In genomic region chr1:23407036-23407630, GRCh38 we compare ENCODE assay signal across 16 cellular contexts. TPM values are rescaled to one million over a fixed set of nuclear protein-coding genes. Genes with fewer than 3 reads are reported as not detected.
DNase-seq lines count a peak whose midpoint lies in the region; ATAC-seq and TF ChIP-seq lines count a peak whose summit lies in the region.
"Had no signal": no experiment of that assay in that cellular context is flagged by ENCODE, and none has a peak within 500 bp of the region (broad histone marks: within the 10 kb centered on the region; RNA-seq: fewer than 3 reads in every experiment).

No MANE protein-coding gene starts in this region.

- H3K27ac ChIP-seq in adrenal gland (peak overlapping the region in 3 of 5 donors; percentile 26 to 48 (median 35)), gastrocnemius medialis (peak overlapping the region in 3 of 4 donors; percentile 21 to 31 (median 21))

- peaks cover 16 to 50% of the 10 kb centered on the region in 2 donors for H3K4me1 ChIP-seq in adrenal gland (replicated peaks in 1 of 2)
- peaks cover 10 to 35% of the 10 kb centered on the region in 2 donors for H3K4me1 ChIP-seq in gastrocnemius medialis

- H3K27me3 ChIP-seq in adrenal gland (no peaks in the 10 kb centered on the region), gastrocnemius medialis (no peaks in the 10 kb centered on the region)

- no peak for TF ChIP-seq POLR2A in adrenal gland (IDR thresholded peaks at IDR 0.05)
- no peak for TF ChIP-seq POLR2A in gastrocnemius medialis (IDR thresholded peaks at IDR 0.05)

- H3K4me3 ChIP-seq in adrenal gland: no peak overlapping the region
- no peak overlapping the region for H3K4me3 ChIP-seq in gastrocnemius medialis

- in situ Hi-C loops in gastrocnemius medialis (cut with MboI; ENCODE audit: low sequenced_read_pairs in 4 of 4): loop anchor here in 2 of 4 donors (10.0 kb wide), 2 partner anchors 62 to 72 kb away; partner anchors contain the start of gene HNRNPR (in 1 of the 2)

- peaks cover 0 to 6% of the 10 kb centered on the region in 2 donors for H3K36me3 ChIP-seq in adrenal gland (replicated peaks in 1 of 2)
- H3K36me3 ChIP-seq in gastrocnemius medialis: peaks cover 0 to 14% of the 10 kb centered on the region in 2 donors

- peak; percentile 18 to 63 for ATAC-seq in left cardiac atrium
- ATAC-seq in gastrocnemius medialis: no peak
- no peak for ATAC-seq in GM21723 (IDR thresholded peaks at IDR 0.05; ENCODE audit: unreplicated experiment)

- DNase-seq in M059J (ENCODE audit: low read depth): peak; percentile 23
- DNase-seq in adrenal gland: peak in 5 of 7 donors; percentile 57 to 65 (median 59)
- DNase-seq in left cardiac atrium: no peak
- no peak for DNase-seq in gastrocnemius medialis
- no peak for DNase-seq in GM20000 (ENCODE audit: low spot score)
- DNase-seq in hippocampal formation (lab: John Stamatoyannopoulos, UW): no peak
- DNase-seq in globus pallidus (ENCODE audit: low spot score): no peak
- DNase-seq: ACHN, C1 segment of cervical spinal cord, H9, Kasumi-1, NCI-H1105, NCI-H1694, NCI-H524, RPMI8226 had no signal

- H3K9me3 ChIP-seq in adrenal gland (replicated peaks in 1 of 3): no peaks in the 10 kb centered on the region
- no peaks in the 10 kb centered on the region for H3K9me3 ChIP-seq in gastrocnemius medialis

- TF ChIP-seq CTCF in adrenal gland (IDR thresholded peaks at IDR 0.05) (no peak), gastrocnemius medialis (IDR thresholded peaks at IDR 0.05 in 4 of 5, conservative IDR thresholded peaks at IDR 0.05 in 1 of 5) (no peak), GM20000 (IDR thresholded peaks at IDR 0.05; ENCODE audit: extremely low read depth, missing control alignments) (no peak)

- 70 to 79% (median 76%) methylated on average over 7 of the region's 7 CpGs for WGBS in adrenal gland, 4 donors

- intact Hi-C loops in adrenal gland (cut with DNase I) (loop anchor here in 1 of 2 donors (10.0 kb wide), 1 partner anchor 72 kb away; no protein-coding TSS in a partner anchor), left cardiac atrium (cut with DNase I) (loop anchor here (10.0 kb wide), 1 partner anchor 62 kb away; the partner anchor contains the start of gene HNRNPR (in 2 of the 2)), gastrocnemius medialis (cut with DNase I; ENCODE audit: low total_unique reads) (loop anchor here (5.0 kb wide), 1 partner anchor 75 kb away; the partner anchor contains the start of gene ASAP3)

RNA-seq across cellular contexts. Expression of gene TCEA3, which starts 17.4 kb away (rescaled TPM):
- 0.07 and 0.30 TPM in 2 replicates for total RNA-seq in M059J (2014; rRNA removed; shearing (Covaris generic))
- total RNA-seq in adrenal gland (100 to 1,000 TPM in 5 of 8 donors, 10 to 100 TPM in 3; 23.6 to 152 (median 115) TPM), left cardiac atrium (10 to 100 TPM; 32.9 to 38.3 TPM), gastrocnemius medialis (100 to 1,000 TPM; 128 to 242 (median 179) TPM)
- polyA plus RNA-seq in adrenal gland: 100 to 1,000 TPM in 2 of 3 donors, 10 to 100 TPM in 1; 51.8 to 132 (median 102) TPM

RNA-seq across cellular contexts. Expression of gene ZNF436, which starts 37.5 kb away (rescaled TPM):
- total RNA-seq in M059J (2014; rRNA removed; shearing (Covaris generic)): 18.3 and 18.6 TPM in 2 replicates
- total RNA-seq in adrenal gland (10 to 100 TPM in 7 of 8 donors, 1 to 10 TPM in 1; 7.8 to 43.7 (median 25.1) TPM), left cardiac atrium (10 to 100 TPM; 10.1 to 14.2 TPM), gastrocnemius medialis (1 to 10 TPM; 6.0 to 7.1 (median 6.8) TPM)
- polyA plus RNA-seq in adrenal gland: 10 to 100 TPM; 10.1 to 16.2 (median 13.3) TPM

Comparison
In these comparisons a context has a peak if more than half of its experiments do, and no peak if none do; other contexts are left out.
1. DNase-seq: peak in M059J (single experiment) and adrenal gland (5 of 7); none in left cardiac atrium (single experiment), gastrocnemius medialis (0 of 2), GM20000 (single experiment), hippocampal formation (0 of 2) and globus pallidus (single experiment).
2. ATAC-seq: peak in left cardiac atrium (2 of 2); none in gastrocnemius medialis (0 of 2) and GM21723 (single experiment).
3. RNA of gene TCEA3, which starts 17.4 kb away (total RNA-seq): 128 to 242 TPM in gastrocnemius medialis, 23.6 to 152 TPM in adrenal gland and 32.9 to 38.3 TPM in left cardiac atrium; 0.07 to 0.30 TPM in M059J; every median in the first group is over 10 times any median in the second.